1 cellular context compared by ENCODE assay signal in genomic region chr12:49018282-49019119, GRCh38.
TF ChIP-seq lines count a peak whose summit lies in the region.

TSS of gene PRKAG1 (minus strand) at chr12:49018776. CDS start at chr12:49018740, 36 bp downstream.

TF ChIP-seq in K562, 482 proteins besides CTCF, POLR2A, EP300 and RAD21 (continued from another document and continues in another):
- TF ChIP-seq GABPA (tag; conservative IDR thresholded peaks at IDR 0.05; ENCODE audit: low read depth) (peak; percentile 99), ZNF398 (CRISPR knock-in tag; IDR thresholded peaks at IDR 0.05) (no peak), SMAD1 (IDR thresholded peaks at IDR 0.05; ENCODE audit: low read depth, low read length, partially characterized antibody) (peak; percentile 88), ZNF184 (CRISPR knock-in tag; IDR thresholded peaks at IDR 0.05) (no peak), RB1 (IDR thresholded peaks at IDR 0.05; ENCODE audit: low read depth) (peak; percentile 75), ZBTB5 (IDR thresholded peaks at IDR 0.05) (no peak), ELF4 (CRISPR knock-in tag; IDR thresholded peaks at IDR 0.05) (peak; percentile 11; the same call in 1 of the 2 replicates), ARID4B (CRISPR knock-in tag; IDR thresholded peaks at IDR 0.05) (peak; percentile 71), TRIM28 (IDR thresholded peaks at IDR 0.05) (no peak), SRSF1 (IDR thresholded peaks at IDR 0.05; ENCODE audit: low read depth, low read length) (0 out of 2 replicates have a peak, but pooled peaks have one; percentile 88), BDP1 (IDR thresholded peaks at IDR 0.05; ENCODE audit: insufficient read depth, insufficient read length) (no peak), KDM5B (IDR thresholded peaks at IDR 0.05; ENCODE audit: insufficient replicate concordance, low read depth, low read length) (peak; percentile 87), BRCA1 (IDR thresholded peaks at IDR 0.05) (no peak), BRCA1 (CRISPR knock-in tag; IDR thresholded peaks at IDR 0.05) (0 out of 2 replicates have a peak, but pooled peaks have one; percentile 44), SIRT6 (IDR thresholded peaks at IDR 0.05; ENCODE audit: low read depth, low read length) (no peak), NCOA1 (IDR thresholded peaks at IDR 0.05; ENCODE audit: low read depth) (0 out of 2 replicates have a peak, but pooled peaks have one; percentile 20), U2AF1 (optimal IDR thresholded peaks at IDR 0.05; ENCODE audit: low read depth, low read length) (no peak), CSDE1 (IDR thresholded peaks at IDR 0.05) (no peak), HIVEP1 (CRISPR knock-in tag; IDR thresholded peaks at IDR 0.05) (0 out of 2 replicates have a peak, but pooled peaks have one; percentile 37), EWSR1 (IDR thresholded peaks at IDR 0.05; ENCODE audit: borderline replicate concordance, low read depth, partially characterized antibody) (no peak), CBX2 (IDR thresholded peaks at IDR 0.05; ENCODE audit: insufficient read depth, low read length, poor library complexity, severe bottlenecking) (no peak), TBL1XR1 (IDR thresholded peaks at IDR 0.05; ENCODE audit: low read length in 2 of 2) (0 out of 4 replicates have a peak, but pooled peaks of 1 of the 2 experiments have one; percentile 61), SAFB2 (IDR thresholded peaks at IDR 0.05; ENCODE audit: borderline replicate concordance, low read depth, low read length, severe bottlenecking) (no peak), DIDO1 (tag; IDR thresholded peaks at IDR 0.05; ENCODE audit: low read depth) (no peak), KDM2B (CRISPR knock-in tag; IDR thresholded peaks at IDR 0.05) (peak; percentile 59; the same call in 1 of the 2 replicates), RBM39 (optimal IDR thresholded peaks at IDR 0.05; ENCODE audit: low read depth, low read length) (peak; percentile 55), ZNF121 (CRISPR knock-in tag; conservative IDR thresholded peaks at IDR 0.05) (no peak), HCFC1 (IDR thresholded peaks at IDR 0.05; ENCODE audit: low read depth, low read length) (peak; percentile 73), STAT5A (IDR thresholded peaks at IDR 0.05; ENCODE audit: borderline replicate concordance, low read length) (no peak), MECOM (CRISPR knock-in tag; IDR thresholded peaks at IDR 0.05) (0 out of 2 replicates have a peak, but pooled peaks have one; percentile 16), PHF8 (IDR thresholded peaks at IDR 0.05; ENCODE audit: borderline replicate concordance, low read length) (peak; percentile 77; the same call in 1 of the 2 replicates), ZNF644 (tag; IDR thresholded peaks at IDR 0.05; ENCODE audit: low read depth) (0 out of 2 replicates have a peak, but pooled peaks have one; percentile 40), NCOA2 (IDR thresholded peaks at IDR 0.05; ENCODE audit: partially characterized antibody in 2 of 2) (no peak), RBBP5 (IDR thresholded peaks at IDR 0.05; ENCODE audit: borderline replicate concordance, insufficient read depth, low read length, poor library complexity, severe bottlenecking) (peak; percentile 34), DDX20 (tag; IDR thresholded peaks at IDR 0.05; ENCODE audit: low read depth) (no peak), CCNT2 (IDR thresholded peaks at IDR 0.05; ENCODE audit: borderline replicate concordance, extremely low read depth, insufficient read length, low read depth, low read length) (peak; percentile 85), POLR2AphosphoS5 (IDR thresholded peaks at IDR 0.05; ENCODE audit: control insufficient read depth, insufficient read depth, low read depth, low read length) (peak; percentile 94), E2F5 (CRISPR knock-in tag; IDR thresholded peaks at IDR 0.05) (0 out of 2 replicates have a peak, but pooled peaks have one; percentile 83), CBFB (CRISPR knock-in tag; IDR thresholded peaks at IDR 0.05) (no peak), RBM34 (IDR thresholded peaks at IDR 0.05; ENCODE audit: borderline replicate concordance, insufficient read depth, low read length) (no peak)
- TF ChIP-seq, protein P1, sequence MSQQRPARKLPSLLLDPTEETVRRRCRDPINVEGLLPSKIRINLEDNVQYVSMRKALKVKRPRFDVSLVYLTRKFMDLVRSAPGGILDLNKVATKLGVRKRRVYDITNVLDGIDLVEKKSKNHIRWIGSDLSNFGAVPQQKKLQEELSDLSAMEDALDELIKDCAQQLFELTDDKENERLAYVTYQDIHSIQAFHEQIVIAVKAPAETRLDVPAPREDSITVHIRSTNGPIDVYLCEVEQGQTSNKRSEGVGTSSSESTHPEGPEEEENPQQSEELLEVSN (IDR thresholded peaks at IDR 0.05; ENCODE audit: borderline replicate concordance in 1 of 2, extremely low read depth in 1 of 2, insufficient read depth in 1 of 2, insufficient read length in 1 of 2, low read depth in 1 of 2, low read length in 1 of 2, poor library complexity in 1 of 2, severe bottlenecking in 1 of 2): peak; percentile 38 to 85
- TF ChIP-seq, protein P2, sequence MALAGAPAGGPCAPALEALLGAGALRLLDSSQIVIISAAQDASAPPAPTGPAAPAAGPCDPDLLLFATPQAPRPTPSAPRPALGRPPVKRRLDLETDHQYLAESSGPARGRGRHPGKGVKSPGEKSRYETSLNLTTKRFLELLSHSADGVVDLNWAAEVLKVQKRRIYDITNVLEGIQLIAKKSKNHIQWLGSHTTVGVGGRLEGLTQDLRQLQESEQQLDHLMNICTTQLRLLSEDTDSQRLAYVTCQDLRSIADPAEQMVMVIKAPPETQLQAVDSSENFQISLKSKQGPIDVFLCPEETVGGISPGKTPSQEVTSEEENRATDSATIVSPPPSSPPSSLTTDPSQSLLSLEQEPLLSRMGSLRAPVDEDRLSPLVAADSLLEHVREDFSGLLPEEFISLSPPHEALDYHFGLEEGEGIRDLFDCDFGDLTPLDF (CRISPR knock-in tag; IDR thresholded peaks at IDR 0.05): peak; percentile 52; the same call in 1 of the 2 replicates
- TF ChIP-seq, protein P3, sequence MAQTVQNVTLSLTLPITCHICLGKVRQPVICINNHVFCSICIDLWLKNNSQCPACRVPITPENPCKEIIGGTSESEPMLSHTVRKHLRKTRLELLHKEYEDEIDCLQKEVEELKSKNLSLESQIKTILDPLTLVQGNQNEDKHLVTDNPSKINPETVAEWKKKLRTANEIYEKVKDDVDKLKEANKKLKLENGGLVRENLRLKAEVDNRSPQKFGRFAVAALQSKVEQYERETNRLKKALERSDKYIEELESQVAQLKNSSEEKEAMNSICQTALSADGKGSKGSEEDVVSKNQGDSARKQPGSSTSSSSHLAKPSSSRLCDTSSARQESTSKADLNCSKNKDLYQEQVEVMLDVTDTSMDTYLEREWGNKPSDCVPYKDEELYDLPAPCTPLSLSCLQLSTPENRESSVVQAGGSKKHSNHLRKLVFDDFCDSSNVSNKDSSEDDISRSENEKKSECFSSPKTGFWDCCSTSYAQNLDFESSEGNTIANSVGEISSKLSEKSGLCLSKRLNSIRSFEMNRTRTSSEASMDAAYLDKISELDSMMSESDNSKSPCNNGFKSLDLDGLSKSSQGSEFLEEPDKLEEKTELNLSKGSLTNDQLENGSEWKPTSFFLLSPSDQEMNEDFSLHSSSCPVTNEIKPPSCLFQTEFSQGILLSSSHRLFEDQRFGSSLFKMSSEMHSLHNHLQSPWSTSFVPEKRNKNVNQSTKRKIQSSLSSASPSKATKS (CRISPR knock-in tag; IDR thresholded peaks at IDR 0.05): no peak
- TF ChIP-seq, protein P4, sequence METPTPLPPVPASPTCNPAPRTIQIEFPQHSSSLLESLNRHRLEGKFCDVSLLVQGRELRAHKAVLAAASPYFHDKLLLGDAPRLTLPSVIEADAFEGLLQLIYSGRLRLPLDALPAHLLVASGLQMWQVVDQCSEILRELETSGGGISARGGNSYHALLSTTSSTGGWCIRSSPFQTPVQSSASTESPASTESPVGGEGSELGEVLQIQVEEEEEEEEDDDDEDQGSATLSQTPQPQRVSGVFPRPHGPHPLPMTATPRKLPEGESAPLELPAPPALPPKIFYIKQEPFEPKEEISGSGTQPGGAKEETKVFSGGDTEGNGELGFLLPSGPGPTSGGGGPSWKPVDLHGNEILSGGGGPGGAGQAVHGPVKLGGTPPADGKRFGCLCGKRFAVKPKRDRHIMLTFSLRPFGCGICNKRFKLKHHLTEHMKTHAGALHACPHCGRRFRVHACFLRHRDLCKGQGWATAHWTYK (CRISPR knock-in tag; IDR thresholded peaks at IDR 0.05): peak; percentile 57; the same call in 1 of the 2 replicates
- TF ChIP-seq, protein P5, sequence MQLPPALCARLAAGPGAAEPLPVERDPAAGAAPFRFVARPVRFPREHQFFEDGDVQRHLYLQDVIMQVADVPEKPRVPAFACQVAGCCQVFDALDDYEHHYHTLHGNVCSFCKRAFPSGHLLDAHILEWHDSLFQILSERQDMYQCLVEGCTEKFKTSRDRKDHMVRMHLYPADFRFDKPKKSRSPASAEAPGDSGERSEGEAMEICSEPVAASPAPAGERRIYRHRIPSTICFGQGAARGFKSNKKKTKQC (CRISPR knock-in tag; IDR thresholded peaks at IDR 0.05): peak; percentile 72; the same call in 1 of the 2 replicates
- TF ChIP-seq, protein P6, sequence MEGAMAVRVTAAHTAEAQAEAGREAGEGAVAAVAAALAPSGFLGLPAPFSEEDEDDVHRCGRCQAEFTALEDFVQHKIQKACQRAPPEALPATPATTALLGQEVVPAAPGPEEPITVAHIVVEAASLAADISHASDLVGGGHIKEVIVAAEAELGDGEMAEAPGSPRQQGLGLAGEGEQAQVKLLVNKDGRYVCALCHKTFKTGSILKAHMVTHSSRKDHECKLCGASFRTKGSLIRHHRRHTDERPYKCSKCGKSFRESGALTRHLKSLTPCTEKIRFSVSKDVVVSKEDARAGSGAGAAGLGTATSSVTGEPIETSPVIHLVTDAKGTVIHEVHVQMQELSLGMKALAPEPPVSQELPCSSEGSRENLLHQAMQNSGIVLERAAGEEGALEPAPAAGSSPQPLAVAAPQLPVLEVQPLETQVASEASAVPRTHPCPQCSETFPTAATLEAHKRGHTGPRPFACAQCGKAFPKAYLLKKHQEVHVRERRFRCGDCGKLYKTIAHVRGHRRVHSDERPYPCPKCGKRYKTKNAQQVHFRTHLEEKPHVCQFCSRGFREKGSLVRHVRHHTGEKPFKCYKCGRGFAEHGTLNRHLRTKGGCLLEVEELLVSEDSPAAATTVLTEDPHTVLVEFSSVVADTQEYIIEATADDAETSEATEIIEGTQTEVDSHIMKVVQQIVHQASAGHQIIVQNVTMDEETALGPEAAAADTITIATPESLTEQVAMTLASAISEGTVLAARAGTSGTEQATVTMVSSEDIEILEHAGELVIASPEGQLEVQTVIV (CRISPR knock-in tag; IDR thresholded peaks at IDR 0.05; ENCODE audit: borderline replicate concordance): no peak
